In genomic region chr7:9937944-9938631, GRCh38 we compare ENCODE assay signal across 1 cellular context.
TF ChIP-seq lines count a peak whose summit lies in the region.

No MANE protein-coding gene starts in this region.

TF ChIP-seq in SK-N-SH, 30 proteins besides CTCF, POLR2A, EP300 and RAD21 (continued from another document):
- no peak for TF ChIP-seq USF1 (IDR thresholded peaks at IDR 0.05; ENCODE audit: borderline replicate concordance, low read depth)
- no peak for TF ChIP-seq MXI1 (IDR thresholded peaks at IDR 0.05; ENCODE audit: low read depth, low read length)
